9 cellular contexts compared by ENCODE assay signal in genomic region chr16:70579648-70580630, GRCh38. TPM values are rescaled to one million over a fixed set of nuclear protein-coding genes. Genes with fewer than 3 reads are reported as not detected.
A peak's percentile ranks its signal among the peaks of the same experiment; 100 is the strongest.
DNase-seq lines count a peak whose midpoint lies in the region; ATAC-seq and TF ChIP-seq lines count a peak whose summit lies in the region.
"Had no signal": no experiment of that assay in that cellular context is flagged by ENCODE, and none has a peak within 500 bp of the region (broad histone marks: within the 10 kb centered on the region; RNA-seq: fewer than 3 reads in every experiment).

No MANE protein-coding gene starts in this region.

- H3K27me3 ChIP-seq in BE2C (no peaks in the 10 kb centered on the region), iPS-15b (ENCODE audit: control insufficient read depth, insufficient read depth, low read length) (no peaks in the 10 kb centered on the region), psoas muscle (ENCODE audit: insufficient read depth in 3 of 3, low read length in 2 of 3) (no peaks in the 10 kb centered on the region)

- 56 to 66% (median 61%) methylated on average over 21 of the region's 21 CpGs for WGBS in psoas muscle, 3 donors

- ATAC-seq in WTC11 (peak; percentile 13), psoas muscle (peak in 2 of 4 donors; percentile 25 to 31), HG02763 (IDR thresholded peaks at IDR 0.05; ENCODE audit: unreplicated experiment) (no peak)

- peaks cover 4% of the 10 kb centered on the region; the same call in 1 of the 2 replicates for H3K27me3 Mint-ChIP-seq in WTC11 (ENCODE audit: low read depth)
- no peaks in the 10 kb centered on the region for H3K27me3 Mint-ChIP-seq in activated CD4-positive, alpha-beta T cell treated with anti-CD3 and anti-CD28 coated beads, Interleukin-2, amount 10 ng/mL, durations not matched to agents 24 days and 14 days

- no peak overlapping the region for H3K27ac Mint-ChIP-seq in WTC11
- no peak overlapping the region for H3K27ac Mint-ChIP-seq in activated CD4-positive, alpha-beta T cell treated with anti-CD3 and anti-CD28 coated beads, Interleukin-2, amount 10 ng/mL, durations not matched to agents 24 days and 14 days

- H3K36me3 ChIP-seq in BE2C: peaks cover 6% of the 10 kb centered on the region
- H3K36me3 ChIP-seq in iPS-15b (ENCODE audit: control insufficient read depth, insufficient read depth, low read length): peaks cover 5% of the 10 kb centered on the region
- peaks cover 0 to 3% of the 10 kb centered on the region in 2 donors for H3K36me3 ChIP-seq in psoas muscle (ENCODE audit: insufficient read depth in 1 of 2, low read depth in 1 of 2)

- H3K9ac ChIP-seq in iPS-15b (ENCODE audit: low read depth, low read length): peak overlapping the region; percentile 47

- no peak overlapping the region for H3K4me3 Mint-ChIP-seq in WTC11
- H3K4me3 Mint-ChIP-seq in activated CD4-positive, alpha-beta T cell treated with anti-CD3 and anti-CD28 coated beads, Interleukin-2, amount 10 ng/mL, durations not matched to agents 24 days and 14 days: no peak overlapping the region

- peaks cover 5% of the 10 kb centered on the region; the same call in 1 of the 2 replicates for H3K4me1 ChIP-seq in BE2C
- H3K4me1 ChIP-seq in iPS-15b (ENCODE audit: control insufficient read depth, insufficient read depth, low read length): no peaks in the 10 kb centered on the region
- peaks cover 18% of the 10 kb centered on the region for H3K4me1 ChIP-seq in psoas muscle

- no peak overlapping the region for H3K27ac ChIP-seq in psoas muscle

- TF ChIP-seq CTCF in BE2C (IDR thresholded peaks at IDR 0.05; ENCODE audit: low read depth, low read length): no peak
- no peak for TF ChIP-seq CTCF in WTC11 (IDR thresholded peaks at IDR 0.05)
- TF ChIP-seq CTCF in psoas muscle (IDR thresholded peaks at IDR 0.05): no peak

- CTCF ChIA-PET in WTC11 (lab: Charles Lee): interaction anchor here (0.8 to 3.3 kb wide), 5 partner anchors 10 to 74 kb away, joined by 3 to 20 read pairs (median 3); no protein-coding TSS in a partner anchor

- peaks cover 11% of the 10 kb centered on the region for H3K4me1 Mint-ChIP-seq in WTC11
- no peaks in the 10 kb centered on the region for H3K4me1 Mint-ChIP-seq in activated CD4-positive, alpha-beta T cell treated with anti-CD3 and anti-CD28 coated beads, Interleukin-2, amount 10 ng/mL, durations not matched to agents 24 days and 14 days

- intact Hi-C loops in psoas muscle (cut with DNase I): loop anchor here in 1 of 2 donors (2.0 kb wide), 1 partner anchor 65 kb away; no protein-coding TSS in a partner anchor
- intact Hi-C loops in activated CD4-positive, alpha-beta T cell treated with anti-CD3 and anti-CD28 coated beads, Interleukin-2, amount 10 ng/mL, durations not matched to agents 24 days and 14 days (cut with micrococcal nuclease): loop anchor here (5.0 kb wide), 1 partner anchor 72 kb away; no protein-coding TSS in a partner anchor

- H3K4me3 ChIP-seq in BE2C (ENCODE audit: low read depth, low read length) (no peak overlapping the region; the same call in 1 of the 2 replicates), iPS-15b (ENCODE audit: low read depth, low read length) (no peak overlapping the region), psoas muscle (peak overlapping the region; percentile 28)

- DNase-seq in BE2C (peak; percentile 60), WTC11 (ENCODE audit: low spot score) (no peak), psoas muscle (peak; percentile 41 to 78), NCI-H1930 (lab: John Stamatoyannopoulos, UW) (no peak), RKO (ENCODE audit: low spot score) (no peak)
- DNase-seq in activated CD4-positive, alpha-beta T cell treated with anti-CD3 and anti-CD28 coated beads, Interleukin-2, amount 10 ng/mL, durations not matched to agents 24 days and 14 days: no peak
- DNase-seq: NCI-H446 had no signal

- H3K9me3 ChIP-seq in BE2C (no peaks in the 10 kb centered on the region), iPS-15b (ENCODE audit: control insufficient read depth, insufficient read depth, low read length) (no peaks in the 10 kb centered on the region), psoas muscle (no peaks in the 10 kb centered on the region)

- H3K9me3 Mint-ChIP-seq in WTC11: no peaks in the 10 kb centered on the region
- no peaks in the 10 kb centered on the region for H3K9me3 Mint-ChIP-seq in activated CD4-positive, alpha-beta T cell treated with anti-CD3 and anti-CD28 coated beads, Interleukin-2, amount 10 ng/mL, durations not matched to agents 24 days and 14 days

- no peaks in the 10 kb centered on the region for H3K36me3 Mint-ChIP-seq in WTC11
- peaks cover 2% of the 10 kb centered on the region for H3K36me3 Mint-ChIP-seq in activated CD4-positive, alpha-beta T cell treated with anti-CD3 and anti-CD28 coated beads, Interleukin-2, amount 10 ng/mL, durations not matched to agents 24 days and 14 days (ENCODE audit: low read depth)

- POLR2A ChIA-PET in WTC11 (lab: Charles Lee): interaction anchor here (1.1 kb wide), 1 partner anchor 33 kb away, joined by 3 read pairs; no protein-coding TSS in a partner anchor

TF ChIP-seq in WTC11, 78 proteins besides CTCF, POLR2A, EP300 and RAD21:
- TF ChIP-seq USF2 (CRISPR knock-in tag; IDR thresholded peaks at IDR 0.05): peak; percentile 59
- no peak for TF ChIP-seq USF1 (CRISPR knock-in tag; IDR thresholded peaks at IDR 0.05)
TF ChIP-seq in WTC11: peak in this region for 1.

RNA-seq across cellular contexts. Expression of gene SF3B3, which starts 56.3 kb away (rescaled TPM):
- polyA plus RNA-seq in BE2C (2012; ENCODE audit: insufficient read depth, insufficient read length, low read depth): 117 TPM
- 423 to 475 TPM (median 430 TPM) in 3 replicates for total RNA-seq in WTC11 (2021)
- total RNA-seq in psoas muscle: 100 to 1,000 TPM; 145 to 178 (median 157) TPM
- 100 to 1,000 TPM in 1 of 3 donors, 10 to 100 TPM in 2; 50.0 to 117 (median 59.9) TPM for polyA plus RNA-seq in psoas muscle
- total RNA-seq in activated CD4-positive, alpha-beta T cell treated with anti-CD3 and anti-CD28 coated beads, Interleukin-2, amount 10 ng/mL, durations not matched to agents 24 days and 14 days: 621 and 622 TPM in 2 replicates

RNA-seq across cellular contexts. Expression of gene COG4, which starts 56.6 kb away (rescaled TPM):
- polyA plus RNA-seq in BE2C (2012; ENCODE audit: insufficient read depth, insufficient read length, low read depth): 96.7 TPM
- total RNA-seq in WTC11 (2021) (56.6 to 65.6 TPM (median 61.8 TPM) in 3 replicates), psoas muscle (10 to 100 TPM; 41.7 to 77.8 (median 64.9) TPM)
- polyA plus RNA-seq in psoas muscle: 10 to 100 TPM; 29.1 to 80.3 (median 41.4) TPM
- 38.3 and 42.1 TPM in 2 replicates for total RNA-seq in activated CD4-positive, alpha-beta T cell treated with anti-CD3 and anti-CD28 coated beads, Interleukin-2, amount 10 ng/mL, durations not matched to agents 24 days and 14 days

Comparison
In these comparisons a context has a peak if more than half of its experiments do, and no peak if none do; other contexts are left out.
1. DNase-seq: peak in BE2C (single experiment) and psoas muscle (2 of 2); none in WTC11 (single experiment), activated CD4-positive, alpha-beta T cell treated with anti-CD3 and anti-CD28 coated beads, Interleukin-2, amount 10 ng/mL, durations not matched to agents 24 days and 14 days (single experiment), NCI-H1930 (0 of 2) and RKO (single experiment).